ENCODE assay signal across 1 cellular context in the genomic region with DNA sequence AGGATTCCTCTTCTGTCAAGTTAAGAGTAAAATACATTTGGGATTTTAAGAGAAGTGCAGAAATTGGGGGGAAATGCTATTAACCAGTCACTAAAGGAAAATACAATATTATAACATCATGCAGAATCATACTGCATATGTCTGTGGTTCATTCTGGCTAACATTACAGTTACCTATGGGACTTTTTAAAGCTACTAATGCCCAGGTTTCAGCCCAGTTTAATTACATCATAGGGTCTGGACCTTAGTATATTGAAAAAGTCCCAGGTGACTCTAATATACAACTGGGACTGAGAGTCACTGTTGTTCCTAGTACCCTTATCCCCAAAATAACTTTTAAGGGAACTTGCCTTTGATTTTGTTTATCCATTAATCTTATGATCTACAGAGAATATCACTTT.
TF ChIP-seq lines count a peak whose summit lies in the region.

No MANE protein-coding gene starts in this region.

TF ChIP-seq in GM12878, 131 proteins besides CTCF, POLR2A, EP300 and RAD21:
- TF ChIP-seq CREB1 (IDR thresholded peaks at IDR 0.05; ENCODE audit: low read depth) = no peak
- no peak for TF ChIP-seq POLR2AphosphoS2 (IDR thresholded peaks at IDR 0.05; ENCODE audit: low read depth, low read length)
- TF ChIP-seq RBBP5 (conservative IDR thresholded peaks at IDR 0.05) = no peak
- no peak for TF ChIP-seq HCFC1 (IDR thresholded peaks at IDR 0.05; ENCODE audit: low read length)
- no peak for TF ChIP-seq CHD4 (IDR thresholded peaks at IDR 0.05)
- no peak for TF ChIP-seq LARP7 (IDR thresholded peaks at IDR 0.05)
- no peak for TF ChIP-seq ZBTB40 (IDR thresholded peaks at IDR 0.05; ENCODE audit: borderline replicate concordance)
- no peak for TF ChIP-seq SPI1 (IDR thresholded peaks at IDR 0.05; ENCODE audit: borderline replicate concordance, insufficient read depth, low read depth, low read length)
- TF ChIP-seq MTA3 (IDR thresholded peaks at IDR 0.05; ENCODE audit: borderline replicate concordance, low read length) = no peak
- no peak for TF ChIP-seq POU2F2 (IDR thresholded peaks at IDR 0.05; ENCODE audit: borderline replicate concordance, low read depth, low read length)
TF ChIP-seq in GM12878: peak in this region for 0.
